Comparison of ENCODE assay signal across 1 cellular context in the genomic region with DNA sequence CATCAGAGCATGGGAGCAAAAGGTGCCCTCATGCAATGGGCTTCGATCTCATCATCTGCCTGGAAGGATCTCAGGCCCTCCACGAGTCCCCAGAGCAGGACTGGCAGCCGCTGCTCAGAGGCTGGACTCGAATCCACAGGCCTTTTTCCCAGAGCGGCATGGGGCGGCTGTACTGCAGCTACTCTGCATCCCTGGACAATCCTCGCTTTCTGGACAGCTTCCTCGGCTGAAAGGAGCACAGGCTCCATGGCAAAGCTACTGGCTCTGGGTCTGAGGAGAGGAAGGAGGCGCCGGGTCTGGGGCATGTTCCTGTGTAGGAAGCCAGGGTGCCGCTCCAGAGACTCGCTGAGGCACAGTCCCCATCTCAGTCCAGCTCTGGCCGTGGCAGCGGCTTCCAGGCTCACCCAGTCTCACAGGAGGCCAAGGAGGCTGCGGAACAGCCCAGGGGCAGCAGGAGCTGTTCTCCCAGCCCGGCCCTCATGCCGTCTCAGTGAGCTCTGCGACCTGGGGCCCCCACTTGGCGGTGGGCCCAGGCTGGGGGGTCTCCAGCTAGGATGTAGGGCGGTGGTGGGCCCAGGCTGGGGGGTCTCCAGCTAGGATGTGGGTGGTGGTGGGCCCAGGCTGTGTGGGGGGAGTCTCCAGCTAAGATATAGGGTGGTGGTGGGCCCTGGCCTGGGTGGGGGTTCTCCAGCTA.
TF ChIP-seq lines count a peak whose summit lies in the region.

No MANE protein-coding gene starts in this region.

TF ChIP-seq in K562, 482 proteins besides CTCF, POLR2A, EP300 and RAD21:
- TF ChIP-seq, protein P1, sequence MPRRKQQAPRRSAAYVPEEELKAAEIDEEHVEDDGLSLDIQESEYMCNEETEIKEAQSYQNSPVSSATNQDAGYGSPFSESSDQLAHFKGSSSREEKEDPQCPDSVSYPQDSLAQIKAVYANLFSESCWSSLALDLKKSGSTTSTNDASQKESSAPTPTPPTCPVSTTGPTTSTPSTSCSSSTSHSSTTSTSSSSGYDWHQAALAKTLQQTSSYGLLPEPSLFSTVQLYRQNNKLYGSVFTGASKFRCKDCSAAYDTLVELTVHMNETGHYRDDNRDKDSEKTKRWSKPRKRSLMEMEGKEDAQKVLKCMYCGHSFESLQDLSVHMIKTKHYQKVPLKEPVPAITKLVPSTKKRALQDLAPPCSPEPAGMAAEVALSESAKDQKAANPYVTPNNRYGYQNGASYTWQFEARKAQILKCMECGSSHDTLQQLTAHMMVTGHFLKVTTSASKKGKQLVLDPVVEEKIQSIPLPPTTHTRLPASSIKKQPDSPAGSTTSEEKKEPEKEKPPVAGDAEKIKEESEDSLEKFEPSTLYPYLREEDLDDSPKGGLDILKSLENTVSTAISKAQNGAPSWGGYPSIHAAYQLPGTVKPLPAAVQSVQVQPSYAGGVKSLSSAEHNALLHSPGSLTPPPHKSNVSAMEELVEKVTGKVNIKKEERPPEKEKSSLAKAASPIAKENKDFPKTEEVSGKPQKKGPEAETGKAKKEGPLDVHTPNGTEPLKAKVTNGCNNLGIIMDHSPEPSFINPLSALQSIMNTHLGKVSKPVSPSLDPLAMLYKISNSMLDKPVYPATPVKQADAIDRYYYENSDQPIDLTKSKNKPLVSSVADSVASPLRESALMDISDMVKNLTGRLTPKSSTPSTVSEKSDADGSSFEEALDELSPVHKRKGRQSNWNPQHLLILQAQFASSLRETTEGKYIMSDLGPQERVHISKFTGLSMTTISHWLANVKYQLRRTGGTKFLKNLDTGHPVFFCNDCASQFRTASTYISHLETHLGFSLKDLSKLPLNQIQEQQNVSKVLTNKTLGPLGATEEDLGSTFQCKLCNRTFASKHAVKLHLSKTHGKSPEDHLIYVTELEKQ (CRISPR knock-in tag; IDR thresholded peaks at IDR 0.05), result no peak
- TF ChIP-seq ILF3 (IDR thresholded peaks at IDR 0.05; ENCODE audit: borderline replicate concordance) (no peak), ZNF184 (CRISPR knock-in tag; IDR thresholded peaks at IDR 0.05) (no peak), ZNF239 (CRISPR knock-in tag; IDR thresholded peaks at IDR 0.05) (no peak), GATAD2A (IDR thresholded peaks at IDR 0.05) (no peak), PTTG1 (tag; IDR thresholded peaks at IDR 0.05; ENCODE audit: low read depth) (no peak), KDM4B (IDR thresholded peaks at IDR 0.05; ENCODE audit: borderline replicate concordance in 2 of 2, low read depth in 1 of 2) (no peak), GTF2F1 (IDR thresholded peaks at IDR 0.05; ENCODE audit: low read depth, low read length) (no peak), MIER1 (IDR thresholded peaks at IDR 0.05; ENCODE audit: low read depth) (no peak), KLF10 (CRISPR knock-in tag; IDR thresholded peaks at IDR 0.05) (no peak), ZNF224 (CRISPR knock-in tag; IDR thresholded peaks at IDR 0.05) (no peak)
- TF ChIP-seq, protein P2, sequence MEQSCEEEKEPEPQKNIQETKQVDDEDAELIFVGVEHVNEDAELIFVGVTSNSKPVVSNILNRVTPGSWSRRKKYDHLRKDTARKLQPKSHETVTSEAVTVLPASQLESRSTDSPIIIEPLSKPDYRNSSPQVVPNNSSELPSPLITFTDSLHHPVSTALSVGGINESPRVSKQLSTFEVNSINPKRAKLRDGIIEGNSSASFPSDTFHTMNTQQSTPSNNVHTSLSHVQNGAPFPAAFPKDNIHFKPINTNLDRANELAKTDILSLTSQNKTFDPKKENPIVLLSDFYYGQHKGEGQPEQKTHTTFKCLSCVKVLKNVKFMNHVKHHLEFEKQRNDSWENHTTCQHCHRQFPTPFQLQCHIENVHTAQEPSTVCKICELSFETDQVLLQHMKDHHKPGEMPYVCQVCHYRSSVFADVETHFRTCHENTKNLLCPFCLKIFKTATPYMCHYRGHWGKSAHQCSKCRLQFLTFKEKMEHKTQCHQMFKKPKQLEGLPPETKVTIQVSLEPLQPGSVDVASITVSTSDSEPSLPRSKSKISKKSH (CRISPR knock-in tag; IDR thresholded peaks at IDR 0.05), result no peak
- TF ChIP-seq, protein P3, sequence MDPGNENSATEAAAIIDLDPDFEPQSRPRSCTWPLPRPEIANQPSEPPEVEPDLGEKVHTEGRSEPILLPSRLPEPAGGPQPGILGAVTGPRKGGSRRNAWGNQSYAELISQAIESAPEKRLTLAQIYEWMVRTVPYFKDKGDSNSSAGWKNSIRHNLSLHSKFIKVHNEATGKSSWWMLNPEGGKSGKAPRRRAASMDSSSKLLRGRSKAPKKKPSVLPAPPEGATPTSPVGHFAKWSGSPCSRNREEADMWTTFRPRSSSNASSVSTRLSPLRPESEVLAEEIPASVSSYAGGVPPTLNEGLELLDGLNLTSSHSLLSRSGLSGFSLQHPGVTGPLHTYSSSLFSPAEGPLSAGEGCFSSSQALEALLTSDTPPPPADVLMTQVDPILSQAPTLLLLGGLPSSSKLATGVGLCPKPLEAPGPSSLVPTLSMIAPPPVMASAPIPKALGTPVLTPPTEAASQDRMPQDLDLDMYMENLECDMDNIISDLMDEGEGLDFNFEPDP (CRISPR knock-in tag; IDR thresholded peaks at IDR 0.05), result no peak
